22 cellular contexts compared by ENCODE assay signal in the genomic region with DNA sequence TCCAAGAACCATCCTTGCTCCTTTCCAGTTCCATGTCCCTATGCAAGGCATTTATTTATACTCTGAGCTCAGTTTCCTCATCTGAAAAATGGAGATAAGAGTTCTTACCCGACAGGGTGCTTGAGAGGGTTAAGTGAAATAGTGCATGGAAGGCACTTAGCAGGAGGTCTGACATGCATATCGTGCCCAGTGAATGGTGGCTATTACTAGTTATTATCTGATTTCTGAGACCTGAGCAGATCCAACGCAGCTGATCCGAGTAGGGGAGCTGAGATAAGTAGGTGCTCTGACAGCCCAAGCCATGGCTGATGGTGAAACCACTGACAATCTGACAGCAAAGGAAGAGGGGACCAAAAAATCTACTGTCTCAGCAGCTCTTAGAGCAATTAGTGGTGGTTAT.
"Had no signal": no experiment of that assay in that cellular context is flagged by ENCODE, and none has a peak within 500 bp of the region (broad histone marks: within the 10 kb centered on the region; RNA-seq: fewer than 3 reads in every experiment).

No MANE protein-coding gene starts in this region.

- DNase-seq: activated CD4-positive, alpha-beta memory T cell treated with anti-CD3 and anti-CD28 coated beads for 36 hours; activated CD4-positive, alpha-beta T cell treated with anti-CD3 and anti-CD28 coated beads, Interleukin-2, amount 10 ng/mL, durations not matched to agents 7 days and 5 days; activated CD4-positive, CD25-positive, alpha-beta regulatory T cell; activated CD8-positive, alpha-beta memory T cell treated with anti-CD3 and anti-CD28 coated beads for 24 hours; activated gamma-delta T cell; activated naive CD4-positive, alpha-beta T cell treated with anti-CD3 and anti-CD28 coated beads for 36 hours; activated T-cell treated with anti-CD3 and anti-CD28 coated beads, Interleukin-2, amount 50 U/mL, for 48 hours; caudate nucleus; Karpas-422; MM.1S; NCI-H1105 treated with DMSO at 0.1 percent for 48 hours; NCI-H1436 treated with DMSO at 0.1 percent for 48 hours; NCI-H187; NCI-H2081; NCI-H510A treated with DMSO at 0.1 percent for 48 hours; PC-3; SHP77; T-cell had no signal

- H3K4me1 ChIP-seq: SJSA1 had no signal

- FAIRE-seq: RCC 7860 had no signal

- H3K27me3 ChIP-seq: SJSA1 had no signal

- H3K36me3 ChIP-seq: SJSA1 had no signal

- H3K27ac ChIP-seq: SJSA1, VCaP had no signal

- ATAC-seq: activated T-helper 17 cell treated with anti-CD3 and anti-CD28 coated beads, Interleukin-2, amount 50 U/mL, for 72 hours; PC-3; T-cell had no signal

- H3K4me3 ChIP-seq: SJSA1 had no signal

- H3K9me3 ChIP-seq: SJSA1 had no signal
